ENCODE assay signal across 16 cellular contexts in the genomic region with DNA sequence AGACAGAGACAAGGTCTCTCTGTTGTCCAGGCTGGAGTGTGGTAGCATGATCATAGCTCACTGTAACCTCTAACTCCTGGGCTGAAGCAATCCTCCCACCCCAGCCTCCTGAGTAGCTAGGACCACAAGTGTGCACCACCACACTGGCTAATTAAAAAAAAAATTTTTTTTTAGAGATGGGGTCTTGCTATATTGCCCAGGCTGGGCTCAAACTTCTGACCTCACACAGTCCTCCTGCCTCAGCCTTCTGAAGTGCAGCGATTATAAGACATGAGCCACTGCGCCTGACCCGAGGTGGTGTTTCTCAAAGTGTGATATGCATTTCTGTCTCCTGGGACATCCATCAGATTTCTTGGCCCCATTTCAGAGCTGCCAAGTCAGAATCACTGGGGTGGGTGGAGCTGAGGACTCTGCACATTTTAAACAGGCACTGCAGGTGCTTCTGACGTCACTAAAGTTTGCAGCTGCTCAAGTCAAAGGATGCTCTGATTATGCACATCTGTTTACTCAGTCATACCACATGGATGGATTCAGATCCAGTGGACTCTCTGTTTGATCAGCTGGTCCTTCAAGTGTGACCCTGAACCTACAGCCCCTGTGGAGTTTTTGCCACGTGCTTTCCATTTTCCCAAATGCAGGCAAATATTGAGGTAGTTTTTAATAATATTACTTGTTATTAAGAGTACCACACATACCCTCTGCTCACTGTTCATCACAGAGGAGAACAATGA. TPM values are rescaled to one million over a fixed set of nuclear protein-coding genes. Genes with fewer than 3 reads are reported as not detected.
A peak's percentile ranks its signal among the peaks of the same experiment; 100 is the strongest.
DNase-seq lines count a peak whose midpoint lies in the region; ATAC-seq and TF ChIP-seq lines count a peak whose summit lies in the region.
"Had no signal": no experiment of that assay in that cellular context is flagged by ENCODE, and none has a peak within 500 bp of the region (broad histone marks: within the 10 kb centered on the region; RNA-seq: fewer than 3 reads in every experiment).

No MANE protein-coding gene starts in this region.

- H3K4me3 ChIP-seq in ascending aorta (no peak overlapping the region), sigmoid colon (no peak overlapping the region)
- H3K4me3 ChIP-seq: MG63, tibial nerve had no signal

- H3K36me3 ChIP-seq in ascending aorta, result no peaks in the 10 kb centered on the region
- no peaks in the 10 kb centered on the region for H3K36me3 ChIP-seq in sigmoid colon
- H3K36me3 ChIP-seq: MG63, tibial nerve had no signal

- no peak for ATAC-seq in HG03457 (IDR thresholded peaks at IDR 0.05; ENCODE audit: unreplicated experiment)
- ATAC-seq: naive thymus-derived CD4-positive, alpha-beta T cell had no signal

- no peaks in the 10 kb centered on the region for H3K27me3 ChIP-seq in ascending aorta
- H3K27me3 ChIP-seq in sigmoid colon, result no peaks in the 10 kb centered on the region
- H3K27me3 ChIP-seq: MG63, tibial nerve had no signal

- TF ChIP-seq POLR2A in sigmoid colon (IDR thresholded peaks at IDR 0.05), result no peak

- TF ChIP-seq EP300 in sigmoid colon (IDR thresholded peaks at IDR 0.05), result no peak

- 62 to 80% methylated on average over 5 of the region's 5 CpGs for WGBS in sigmoid colon, 2 donors

- H3K9me3 ChIP-seq in ascending aorta (no peaks in the 10 kb centered on the region), sigmoid colon (no peaks in the 10 kb centered on the region)
- H3K9me3 ChIP-seq: MG63, tibial nerve had no signal

- H3K4me1 ChIP-seq in ascending aorta, result peaks cover 18 to 27% of the 10 kb centered on the region in 2 donors
- peaks cover 0 to 81% (median 69%) of the 10 kb centered on the region in 4 donors for H3K4me1 ChIP-seq in sigmoid colon

- DNase-seq in DMS 273 (lab: John Stamatoyannopoulos, UW; ENCODE audit: unreplicated experiment) (peak; percentile 53), DMS 273 treated with DMSO at 0.1 percent for 48 hours (lab: John Stamatoyannopoulos, UW) (no peak), NCI-H2196 treated with DMSO at 0.1 percent for 48 hours (lab: John Stamatoyannopoulos, UW; ENCODE audit: unreplicated experiment) (peak; percentile 53), ascending aorta (ENCODE audit: low spot score in 2 of 2) (no peak), sigmoid colon (no peak), mesenteric fat pad (ENCODE audit: low spot score) (no peak), putamen (ENCODE audit: low spot score) (no peak)
- DNase-seq: activated CD4-positive, alpha-beta T cell treated with anti-CD3 and anti-CD28 coated beads, Interleukin-2, amount 50 U/mL, for 4 hours; CD4-positive, CD25-positive, alpha-beta regulatory T cell; naive thymus-derived CD4-positive, alpha-beta T cell; Right ventricle myocardium superior; stimulated activated CD8-positive, alpha-beta memory T cell treated with anti-CD3 and anti-CD28 coated beads, Interleukin-4, amount 100 ng/mL, for 48 hours had no signal

- H3K27ac ChIP-seq in ascending aorta, result peak overlapping the region; percentile 27 to 80
- peak overlapping the region; percentile 56 to 77 (median 69) for H3K27ac ChIP-seq in sigmoid colon
- H3K27ac ChIP-seq: 22Rv1 had no signal

- intact Hi-C loops in ascending aorta (cut with DNase I) (loop anchor here (5.0 kb wide), 2 partner anchors 96 to 131 kb away; no protein-coding TSS in a partner anchor), sigmoid colon (cut with DNase I) (no loop called here)

- TF ChIP-seq CTCF in ascending aorta (IDR thresholded peaks at IDR 0.05) (no peak), sigmoid colon (IDR thresholded peaks at IDR 0.05) (no peak)

RNA-seq across cellular contexts. Expression of gene TGFB2, which starts 21.4 kb away (rescaled TPM):
- total RNA-seq in ascending aorta (9.9 TPM), sigmoid colon (10 to 100 TPM in 1 of 4 donors, 1 to 10 TPM in 3; 6.3 to 11.8 (median 7.7) TPM), mesenteric fat pad (1.6 TPM)
- under 1 TPM; 0.23 to 0.60 (median 0.38) TPM for polyA plus RNA-seq in sigmoid colon
- total RNA-seq: CD4-positive, CD25-positive, alpha-beta regulatory T cell; naive thymus-derived CD4-positive, alpha-beta T cell had no signal
- polyA plus RNA-seq: CD4-positive, CD25-positive, alpha-beta regulatory T cell; naive thymus-derived CD4-positive, alpha-beta T cell had no signal

Comparison
In these comparisons a context has a peak if more than half of its experiments do, and no peak if none do; other contexts are left out.
1. DNase-seq: peak in DMS 273 (single experiment) and NCI-H2196 treated with DMSO at 0.1 percent for 48 hours (single experiment); none in DMS 273 treated with DMSO at 0.1 percent for 48 hours (single experiment), ascending aorta (0 of 2), sigmoid colon (single experiment), mesenteric fat pad (single experiment) and putamen (single experiment).